In genomic region chr11:74581954-74582547, GRCh38 we compare ENCODE assay signal across 18 cellular contexts.
"Had no signal": no experiment of that assay in that cellular context is flagged by ENCODE, and none has a peak within 500 bp of the region (broad histone marks: within the 10 kb centered on the region; RNA-seq: fewer than 3 reads in every experiment).

No MANE protein-coding gene starts in this region.

- H3K27ac Mint-ChIP-seq: endodermal cell, naive B cell had no signal

- H3K4me3 Mint-ChIP-seq: activated CD4-positive, alpha-beta T cell treated with anti-CD3 and anti-CD28 coated beads, Interleukin-2, amount 10 ng/mL, durations not matched to agents 7 days and 5 days; endodermal cell; naive B cell had no signal

- H3K27ac ChIP-seq: dorsolateral prefrontal cortex, gastroesophageal sphincter, parathyroid adenoma, SK-N-MC, tibial nerve had no signal

- H3K36me3 ChIP-seq: gastroesophageal sphincter, heart right ventricle, tibial nerve had no signal

- H3K27me3 ChIP-seq: dorsolateral prefrontal cortex, gastroesophageal sphincter, heart right ventricle, tibial nerve had no signal

- H2AFZ ChIP-seq: parathyroid adenoma had no signal

- H3K4me1 ChIP-seq: gastroesophageal sphincter, parathyroid adenoma, tibial nerve had no signal

- ATAC-seq: gastroesophageal sphincter, right cardiac atrium had no signal

- H3K4me3 ChIP-seq: dorsolateral prefrontal cortex, gastroesophageal sphincter, heart right ventricle, SK-N-MC, skin epidermis, tibial nerve had no signal

- H3K36me3 Mint-ChIP-seq: naive B cell had no signal

- H3K9me3 Mint-ChIP-seq: activated CD4-positive, alpha-beta T cell treated with anti-CD3 and anti-CD28 coated beads, Interleukin-2, amount 10 ng/mL, durations not matched to agents 7 days and 5 days; endodermal cell; naive B cell had no signal

- DNase-seq: activated CD4-positive, alpha-beta T cell treated with anti-CD3 and anti-CD28 coated beads, Interleukin-2, amount 10 ng/mL, durations not matched to agents 7 days and 5 days; activated CD8-positive, alpha-beta memory T cell treated with anti-CD3 and anti-CD28 coated beads for 24 hours; activated naive CD4-positive, alpha-beta T cell; anterior cingulate cortex; cerebellar nuclear complex; dorsolateral prefrontal cortex; endodermal cell; heart right ventricle; naive B cell; right cardiac atrium; stimulated activated CD4-positive, alpha-beta T cell treated with anti-CD3 and anti-CD28 coated beads, Interleukin-4, amount 100 ng/mL, for 24 hours; stimulated activated naive CD4-positive, alpha-beta T cell treated with Interleukin-2 at 50 U/mL for 16 hours; substantia nigra had no signal

- H3K79me2 ChIP-seq: parathyroid adenoma had no signal

- H3K9ac ChIP-seq: parathyroid adenoma had no signal

- H3K9me3 ChIP-seq: gastroesophageal sphincter, heart right ventricle, tibial nerve had no signal
